ENCODE assay signal across 8 cellular contexts in genomic region chr19:47765522-47766358, GRCh38. TPM values are rescaled to one million over a fixed set of nuclear protein-coding genes. Genes with fewer than 3 reads are reported as not detected.
DNase-seq lines count a peak whose midpoint lies in the region; ATAC-seq, FAIRE-seq and TF ChIP-seq lines count a peak whose summit lies in the region.

No MANE protein-coding gene starts in this region.

- TF ChIP-seq EP300 in stomach (IDR thresholded peaks at IDR 0.05) = no peak

- no peaks in the 10 kb centered on the region for H3K4me1 ChIP-seq in IMR-90 (ENCODE audit: control insufficient read depth, insufficient read depth, low read length)
- no peaks in the 10 kb centered on the region for H3K4me1 ChIP-seq in mammary epithelial cell (ENCODE audit: insufficient read depth, low read length)
- H3K4me1 ChIP-seq in stomach = peaks cover 0 to 19% (median 4%) of the 10 kb centered on the region in 4 donors

- intact Hi-C loops in Calu3 (cut with micrococcal nuclease; ENCODE audit: unreplicated experiment) = no loop called here
- intact Hi-C loops in IMR-90 (cut with micrococcal nuclease) = loop anchor here (1.0 kb wide), 2 partner anchors 23 to 98 kb away; no protein-coding TSS in a partner anchor
- intact Hi-C loops in mammary epithelial cell (cut with micrococcal nuclease) = loop anchor here (1.0 kb wide), 2 partner anchors 23 to 98 kb away; no protein-coding TSS in a partner anchor
- intact Hi-C loops in stomach (cut with DNase I; ENCODE audit: low total_unique reads) = no loop called here

- no peak overlapping the region for H2BK20ac ChIP-seq in IMR-90 (ENCODE audit: low read depth, low read length)

- H2AFZ ChIP-seq in IMR-90 (replicated peaks; ENCODE audit: low read length, poor library complexity) = peak overlapping the region; percentile 71
- no peak overlapping the region for H2AFZ ChIP-seq in mammary epithelial cell (ENCODE audit: low read depth, low read length)

- no peak overlapping the region for H3K56ac ChIP-seq in IMR-90 (ENCODE audit: extremely low read depth, insufficient read depth, low read length)

- DNase-seq in Calu3 (peak; percentile 66), IMR-90 (peak; percentile 44), SK-N-DZ (ENCODE audit: low spot score) (peak; percentile 48), mammary epithelial cell (peak; percentile 39), left kidney (ENCODE audit: low read depth, low spot score) (peak; percentile 89), stomach (peak; percentile 72), frontal cortex (ENCODE audit: low spot score in 2 of 2) (no peak)

- H4K8ac ChIP-seq in IMR-90 (ENCODE audit: low read depth in 2 of 2, low read length in 2 of 2) = no peak overlapping the region

- peak overlapping the region; percentile 25 for H2AK9ac ChIP-seq in IMR-90 (replicated peaks; ENCODE audit: low read depth, low read length, poor library complexity)

- peak; percentile 64 for TF ChIP-seq RAD21 in IMR-90 (IDR thresholded peaks at IDR 0.05; ENCODE audit: low read length)

- in situ Hi-C loops in IMR-90 (cut with MboI; ENCODE audit: low sequenced_read_pairs) (no loop called here), mammary epithelial cell (cut with MboI; ENCODE audit: low sequenced_read_pairs in 2 of 2) (no loop called here)

- no peaks in the 10 kb centered on the region for H3K4me1 Mint-ChIP-seq in Calu3 (ENCODE audit: low read depth, unreplicated experiment)

- BruUV-seq in Calu3 (replicated peaks; lab: Mats Ljungman, UMichigan) (no TSS peak), IMR-90 (replicated peaks; lab: Mats Ljungman, UMichigan) (no TSS peak), mammary epithelial cell (replicated peaks; lab: Mats Ljungman, UMichigan) (no TSS peak)

- no peak overlapping the region for H3K23ac ChIP-seq in IMR-90 (ENCODE audit: low read depth, low read length)

- dilution Hi-C loops in IMR-90 (cut with HindIII; ENCODE audit: low sequenced_read_pairs, unreplicated experiment) = no loop called here
- dilution Hi-C loops in mammary epithelial cell (cut with HindIII; ENCODE audit: low sequenced_read_pairs) = no loop called here

- no peak for FAIRE-seq in frontal cortex (lab: Jason Lieb, UNC)

- CTCF ChIA-PET in Calu3 (lab: Charles Lee) = interaction anchor here (0.6 to 2.2 kb wide), 3 partner anchors 11 to 53 kb away, joined by 3 to 11 read pairs (median 8); partner anchors contain the start of gene EHD2
- CTCF ChIA-PET in IMR-90 (lab: Yijun Ruan, JAX) = interaction anchor here (0.5 to 1.5 kb wide), 7 partner anchors 10 to 445 kb away, joined by 3 to 4 read pairs (median 3); partner anchors contain the start of genes EHD2, NOP53 and SELENOW
- CTCF ChIA-PET in mammary epithelial cell (lab: Charles Lee; ENCODE audit: low non-redundant PET) = interaction anchor here (0.6 to 0.7 kb wide), 2 partner anchors 9 to 42 kb away, joined by 3 to 4 read pairs; no protein-coding TSS in a partner anchor

- no peak overlapping the region for H4K91ac ChIP-seq in IMR-90 (ENCODE audit: insufficient read depth, low read depth, low read length)

- no peaks in the 10 kb centered on the region for H3K79me1 ChIP-seq in IMR-90 (ENCODE audit: low read depth in 1 of 2, low read length in 2 of 2)

- no peaks in the 10 kb centered on the region for H3K79me2 ChIP-seq in mammary epithelial cell (ENCODE audit: insufficient read depth, low read length)

- no peak overlapping the region for H2BK120ac ChIP-seq in IMR-90 (ENCODE audit: low read depth, low read length)

- no peaks in the 10 kb centered on the region for H3K9me3 ChIP-seq in IMR-90 (ENCODE audit: control insufficient read depth, insufficient read depth, low read length)
- H3K9me3 ChIP-seq in mammary epithelial cell (replicated peaks; ENCODE audit: insufficient read depth, low read length) = no peaks in the 10 kb centered on the region
- H3K9me3 ChIP-seq in stomach = no peaks in the 10 kb centered on the region

- peaks cover 20% of the 10 kb centered on the region for H3K36me3 Mint-ChIP-seq in Calu3 (ENCODE audit: insufficient read depth, unreplicated experiment)

- TF ChIP-seq POLR2A in IMR-90 (IDR thresholded peaks at IDR 0.05; ENCODE audit: low read depth, low read length) (no peak), stomach (IDR thresholded peaks at IDR 0.05) (no peak), GM18505 (IDR thresholded peaks at IDR 0.05; ENCODE audit: borderline replicate concordance, extremely low read depth, insufficient read depth, insufficient read length) (no peak)

- H3K9me3 Mint-ChIP-seq in Calu3 (ENCODE audit: low read depth, unreplicated experiment) = no peaks in the 10 kb centered on the region

- no peak overlapping the region for H3K18ac ChIP-seq in IMR-90 (ENCODE audit: low read depth, low read length)

- H3K36me3 ChIP-seq in IMR-90 (ENCODE audit: control insufficient read depth, insufficient read depth, low read length) (no peaks in the 10 kb centered on the region), mammary epithelial cell (ENCODE audit: insufficient read depth, low read length) (no peaks in the 10 kb centered on the region), stomach (no peaks in the 10 kb centered on the region)

- H2BK5ac ChIP-seq in IMR-90 (ENCODE audit: low read depth, low read length, poor library complexity, severe bottlenecking) = no peak overlapping the region

- H3K4ac ChIP-seq in IMR-90 (ENCODE audit: low read depth, low read length) = no peak overlapping the region

- ATAC-seq in IMR-90 (ENCODE audit: low read depth) (peak; percentile 85), GM18505 (IDR thresholded peaks at IDR 0.05; ENCODE audit: unreplicated experiment) (no peak)

- H3K27ac ChIP-seq in IMR-90 (ENCODE audit: insufficient read depth, low read length) (no peak overlapping the region), mammary epithelial cell (ENCODE audit: insufficient read depth, low read depth, low read length) (no peak overlapping the region), stomach (no peak overlapping the region)

- peak; percentile 80 for TF ChIP-seq CTCF in Calu3 (IDR thresholded peaks at IDR 0.05; ENCODE audit: unreplicated experiment)
- TF ChIP-seq CTCF in IMR-90 (conservative IDR thresholded peaks at IDR 0.05; ENCODE audit: low read depth, low read length) = peak; percentile 67
- peak; percentile 80 to 86 for TF ChIP-seq CTCF in mammary epithelial cell (conservative IDR thresholded peaks at IDR 0.05 in 1 of 2, IDR thresholded peaks at IDR 0.05 in 1 of 2; ENCODE audit: extremely low read depth in 1 of 2, insufficient read depth in 1 of 2, low read depth in 1 of 2, low read length in 2 of 2)
- peak in 5 of 7 experiments; percentile 61 to 74 (median 69) for TF ChIP-seq CTCF in stomach (IDR thresholded peaks at IDR 0.05)

- no peak overlapping the region for H3K4me3 Mint-ChIP-seq in Calu3 (ENCODE audit: low read depth, unreplicated experiment)

- H3K14ac ChIP-seq in IMR-90 (replicated peaks; ENCODE audit: low read depth, low read length) = no peak overlapping the region

- no peak overlapping the region for H3K9ac ChIP-seq in IMR-90 (ENCODE audit: low read depth, low read length)
- H3K9ac ChIP-seq in mammary epithelial cell (ENCODE audit: insufficient read depth, low read length) = no peak overlapping the region

- H3K9me1 ChIP-seq in IMR-90 (ENCODE audit: insufficient read depth, low read length) = no peaks in the 10 kb centered on the region; the same call in 1 of the 2 replicates

- no peaks in the 10 kb centered on the region for H3K27me3 Mint-ChIP-seq in Calu3 (ENCODE audit: unreplicated experiment)

- H4K5ac ChIP-seq in IMR-90 (ENCODE audit: low read depth, low read length) = no peak overlapping the region

- no peak overlapping the region for H2BK15ac ChIP-seq in IMR-90 (ENCODE audit: low read depth, low read length)

- H3K27ac Mint-ChIP-seq in Calu3 (ENCODE audit: unreplicated experiment) = peak overlapping the region; percentile 29

- H2AK5ac ChIP-seq in IMR-90 (ENCODE audit: low read depth, low read length) = no peak overlapping the region

- H4K20me1 ChIP-seq in IMR-90 (ENCODE audit: insufficient read depth, low read length) (no peaks in the 10 kb centered on the region), mammary epithelial cell (ENCODE audit: insufficient read depth, low read length) (no peaks in the 10 kb centered on the region)

- 36% methylated on average over 7 of the region's 19 CpGs; no CpG with 5 or more reads in 1 of the 2 experiments for WGBS in IMR-90 (ENCODE audit: extremely low coverage in 2 of 2, insufficient read length in 1 of 2), 2 experiments
- 21% methylated on average over 6 of the region's 19 CpGs for WGBS in mammary epithelial cell (ENCODE audit: low coverage, missing lambda C conversion rate)
- 20 to 27% (median 26%) methylated on average over 13 to 19 of the region's 19 CpGs for WGBS in stomach, 5 donors

- POLR2A ChIA-PET in IMR-90 (lab: Charles Lee; ENCODE audit: unreplicated experiment) = no interaction called here

- H3K4me2 ChIP-seq in IMR-90 (ENCODE audit: low read depth, low read length) (no peak overlapping the region), mammary epithelial cell (ENCODE audit: insufficient read depth, low read depth, low read length) (no peak overlapping the region)

- H3K27me3 ChIP-seq in IMR-90 (ENCODE audit: control insufficient read depth, insufficient read depth, low read length) (peaks cover 7% of the 10 kb centered on the region; the same call in 1 of the 2 replicates), mammary epithelial cell (ENCODE audit: insufficient read depth, low read length) (no peaks in the 10 kb centered on the region), stomach (no peaks in the 10 kb centered on the region)

- H3K4me3 ChIP-seq in IMR-90 (ENCODE audit: insufficient read depth, low read depth, low read length) = no peak overlapping the region
- no peak overlapping the region for H3K4me3 ChIP-seq in mammary epithelial cell (replicated peaks in 1 of 3; ENCODE audit: insufficient read depth in 1 of 3, low read depth in 2 of 3, low read length in 3 of 3)
- no peak overlapping the region for H3K4me3 ChIP-seq in stomach

RNA-seq across cellular contexts. Expression of gene SELENOW, which starts 12.8 kb away (rescaled TPM):
- total RNA-seq in Calu3 (2022) = 466 and 506 TPM in 2 replicates
- 51.7 and 61.3 TPM in 2 replicates for total RNA-seq in IMR-90 (2012; rRNA removed)
- polyA plus RNA-seq in IMR-90 (2012; rRNA removed) = 217 and 232 TPM in 2 replicates
- polyA plus RNA-seq in IMR-90 (2012; cell fraction: cytosol; rRNA removed) = 280 and 360 TPM in 2 replicates
- polyA plus RNA-seq in IMR-90 (2012; cell fraction: nucleus; rRNA removed; ENCODE audit: low replicate concordance) = 108 and 140 TPM in 2 replicates
- 93.6 and 100 TPM in 2 replicates for polyA plus RNA-seq in SK-N-DZ (2014; cell fraction: cytosol; rRNA removed)
- polyA plus RNA-seq in SK-N-DZ (2014; cell fraction: nucleus; rRNA removed) = 68.9 and 83.5 TPM in 2 replicates
- total RNA-seq in mammary epithelial cell = 100 to 1,000 TPM; 262 to 392 TPM
- polyA plus RNA-seq in mammary epithelial cell = 365 TPM
- polyA minus RNA-seq in mammary epithelial cell = 376 TPM
- 1,000 to 10,000 TPM in 1 of 5 donors, 100 to 1,000 TPM in 4; 204 to 1,097 (median 628) TPM for total RNA-seq in stomach
- 100 to 1,000 TPM; 496 to 589 (median 581) TPM for polyA plus RNA-seq in stomach
- total RNA-seq in frontal cortex = 296 TPM

RNA-seq across cellular contexts. Expression of gene NOP53, which starts 20.4 kb away (rescaled TPM):
- total RNA-seq in Calu3 (2022) (193 and 222 TPM in 2 replicates), IMR-90 (2012; rRNA removed) (57.2 and 59.5 TPM in 2 replicates), mammary epithelial cell (100 to 1,000 TPM in 1 of 2 donors, 10 to 100 TPM in 1; 87.4 to 106 TPM), stomach (100 to 1,000 TPM; 110 to 784 (median 214) TPM), frontal cortex (88.0 TPM)
- polyA plus RNA-seq in IMR-90 (2012; rRNA removed) (83.2 and 85.9 TPM in 2 replicates), mammary epithelial cell (71.7 TPM), stomach (100 to 1,000 TPM; 540 to 699 (median 547) TPM)
- polyA plus RNA-seq in IMR-90 (2012; cell fraction: cytosol; rRNA removed) = 155 and 156 TPM in 2 replicates
- polyA plus RNA-seq in IMR-90 (2012; cell fraction: nucleus; rRNA removed; ENCODE audit: low replicate concordance) = 99.3 and 145 TPM in 2 replicates
- 59.7 and 71.5 TPM in 2 replicates for polyA plus RNA-seq in SK-N-DZ (2014; cell fraction: cytosol; rRNA removed)
- polyA plus RNA-seq in SK-N-DZ (2014; cell fraction: nucleus; rRNA removed) = 51.6 and 76.7 TPM in 2 replicates
- polyA minus RNA-seq in mammary epithelial cell = 43.9 TPM

RNA-seq across cellular contexts. Expression of gene TPRX1, which starts 38.6 kb away (rescaled TPM):
- total RNA-seq in Calu3 (2022) (not detected in 2 replicates), IMR-90 (2012; rRNA removed) (not detected in 2 replicates), mammary epithelial cell (not detected), stomach (not detected), frontal cortex (not detected)
- polyA plus RNA-seq in IMR-90 (2012; rRNA removed) (not detected in 2 replicates), mammary epithelial cell (not detected), stomach (not detected)
- polyA plus RNA-seq in IMR-90 (2012; cell fraction: cytosol; rRNA removed) = not detected in 2 replicates
- polyA plus RNA-seq in IMR-90 (2012; cell fraction: nucleus; rRNA removed; ENCODE audit: low replicate concordance) = not detected in 2 replicates
- not detected in 2 replicates for polyA plus RNA-seq in SK-N-DZ (2014; cell fraction: cytosol; rRNA removed)
- polyA plus RNA-seq in SK-N-DZ (2014; cell fraction: nucleus; rRNA removed) = not detected in 2 replicates
- polyA minus RNA-seq in mammary epithelial cell = not detected

RNA-seq across cellular contexts. Expression of gene EHD2, which starts 52.5 kb away (rescaled TPM):
- 52.3 and 71.5 TPM in 2 replicates for total RNA-seq in Calu3 (2022)
- 31.9 and 35.3 TPM in 2 replicates for total RNA-seq in IMR-90 (2012; rRNA removed)
- polyA plus RNA-seq in IMR-90 (2012; rRNA removed) = 152 and 181 TPM in 2 replicates
- polyA plus RNA-seq in IMR-90 (2012; cell fraction: cytosol; rRNA removed) = 132 and 206 TPM in 2 replicates
- 65.9 and 110 TPM in 2 replicates for polyA plus RNA-seq in IMR-90 (2012; cell fraction: nucleus; rRNA removed; ENCODE audit: low replicate concordance)
- polyA plus RNA-seq in SK-N-DZ (2014; cell fraction: cytosol; rRNA removed) = 1.4 and 1.8 TPM in 2 replicates
- polyA plus RNA-seq in SK-N-DZ (2014; cell fraction: nucleus; rRNA removed) = 1.4 and 2.4 TPM in 2 replicates
- 100 to 1,000 TPM; 111 to 178 TPM for total RNA-seq in mammary epithelial cell
- polyA plus RNA-seq in mammary epithelial cell = 43.8 TPM
- polyA minus RNA-seq in mammary epithelial cell = 178 TPM
- 100 to 1,000 TPM in 1 of 5 donors, 10 to 100 TPM in 4; 24.5 to 334 (median 36.2) TPM for total RNA-seq in stomach
- 10 to 100 TPM; 38.6 to 45.1 (median 39.9) TPM for polyA plus RNA-seq in stomach
- 1.2 TPM for total RNA-seq in frontal cortex

RNA-seq across cellular contexts. Expression of gene CRX, which starts 56.0 kb away (rescaled TPM):
- total RNA-seq in Calu3 (2022) = not detected in 2 replicates
- not detected in 2 replicates for total RNA-seq in IMR-90 (2012; rRNA removed)
- polyA plus RNA-seq in IMR-90 (2012; rRNA removed) = not detected in 2 replicates
- polyA plus RNA-seq in IMR-90 (2012; cell fraction: cytosol; rRNA removed) = not detected in 2 replicates
- not detected in 2 replicates for polyA plus RNA-seq in IMR-90 (2012; cell fraction: nucleus; rRNA removed; ENCODE audit: low replicate concordance)
- not detected in 2 replicates for polyA plus RNA-seq in SK-N-DZ (2014; cell fraction: cytosol; rRNA removed)
- not detected in 2 replicates for polyA plus RNA-seq in SK-N-DZ (2014; cell fraction: nucleus; rRNA removed)
- total RNA-seq in mammary epithelial cell = not detected
- not detected for polyA plus RNA-seq in mammary epithelial cell
- not detected for polyA minus RNA-seq in mammary epithelial cell
- not detected for total RNA-seq in stomach
- not detected for polyA plus RNA-seq in stomach
- not detected for total RNA-seq in frontal cortex

Comparison
In these comparisons a context has a peak if more than half of its experiments do, and no peak if none do; other contexts are left out.
1. DNase-seq: peak in Calu3 (single experiment), IMR-90 (single experiment), SK-N-DZ (single experiment), mammary epithelial cell (single experiment), left kidney (single experiment) and stomach (single experiment); none in frontal cortex (0 of 2).
2. intact Hi-C loops: an anchor here in IMR-90 (1.0 kb wide) and mammary epithelial cell (1.0 kb wide); none called in Calu3 and stomach.
3. Peak in every context shown above with its lines, with median percentiles within 50 percentile points of each other: CTCF ChIP-seq.